ENCODE assay signal across 17 cellular contexts in genomic region chr12:132214906-132215643, GRCh38.
"Had no signal": no experiment of that assay in that cellular context is flagged by ENCODE, and none has a peak within 500 bp of the region (broad histone marks: within the 10 kb centered on the region; RNA-seq: fewer than 3 reads in every experiment).

No MANE protein-coding gene starts in this region.

- DNase-seq: activated CD4-positive, alpha-beta T cell treated with anti-CD3 and anti-CD28 coated beads, Interleukin-2, amount 10 ng/mL, durations not matched to agents 7 days and 5 days; activated CD4-positive, CD25-positive, alpha-beta regulatory T cell; activated CD8-positive, alpha-beta memory T cell treated with anti-CD3 and anti-CD28 coated beads, Interleukin-2, amount 50 U/mL, for 48 hours; activated naive CD4-positive, alpha-beta T cell treated with anti-CD3 and anti-CD28 coated beads, Interleukin-2, amount 10 ng/mL, durations not matched to agents 7 days and 5 days; adrenal gland; hippocampal formation; kidney glomerular epithelial cell; left ventricle myocardium superior; mucosa of descending colon; naive thymus-derived CD4-positive, alpha-beta T cell; stimulated activated CD4-positive, alpha-beta T cell treated with anti-CD3 and anti-CD28 coated beads, Interleukin-12 subunit alpha, Interleukin-12 subunit beta, amount 100 ng/mL, for 4 hours; stimulated activated CD4-positive, alpha-beta T cell treated with anti-CD3 and anti-CD28 coated beads, Interleukin-2, amount 100 ng/mL, for 24 hours; uterus had no signal

- H3K27ac ChIP-seq: adrenal gland, neutrophil, parathyroid adenoma, tibial artery, uterus had no signal

- H3K4me3 ChIP-seq: adrenal gland, mucosa of descending colon, tibial artery, uterus had no signal

- H3K9me3 ChIP-seq: adrenal gland, mucosa of descending colon, neutrophil, tibial artery, uterus had no signal

- H3K4me1 ChIP-seq: adrenal gland, tibial artery, uterus had no signal

- H3K9ac ChIP-seq: parathyroid adenoma had no signal

- H2AFZ ChIP-seq: parathyroid adenoma had no signal

- H3K27me3 ChIP-seq: adrenal gland, uterus had no signal

- ATAC-seq: esophagus mucosa; left ventricle myocardium superior; mucosa of descending colon; naive thymus-derived CD4-positive, alpha-beta T cell had no signal

- H3K36me3 ChIP-seq: adrenal gland, neutrophil, tibial artery, uterus had no signal

- H3K79me2 ChIP-seq: parathyroid adenoma had no signal
